In genomic region chr16:78962457-78962929, GRCh38 we compare ENCODE assay signal across 1 cellular context.
TF ChIP-seq lines count a peak whose summit lies in the region.

No MANE protein-coding gene starts in this region.

TF ChIP-seq in GM12878, 131 proteins besides CTCF, POLR2A, EP300 and RAD21 (continued from another document):
- TF ChIP-seq JUNB (IDR thresholded peaks at IDR 0.05), result peak; percentile 93
- TF ChIP-seq FOXM1 (IDR thresholded peaks at IDR 0.05; ENCODE audit: low read depth, low read length), result peak; percentile 88
- peak in 1 of 2 experiments; percentile 64; a peak in 2 of 4 replicates for TF ChIP-seq ETV6 (conservative IDR thresholded peaks at IDR 0.05 in 1 of 2, IDR thresholded peaks at IDR 0.05 in 1 of 2; ENCODE audit: borderline replicate concordance in 1 of 2, low read depth in 1 of 2)
- peak; percentile 72 for TF ChIP-seq CREM (IDR thresholded peaks at IDR 0.05; ENCODE audit: low read depth)
- TF ChIP-seq CEBPB (IDR thresholded peaks at IDR 0.05; ENCODE audit: borderline replicate concordance in 1 of 2, low read depth in 2 of 2, low read length in 2 of 2), result peak in 1 of 2 experiments; percentile 58; a peak in 1 of 4 replicates
- peak; percentile 58 to 66; a peak in 3 of 4 replicates for TF ChIP-seq IKZF2 (IDR thresholded peaks at IDR 0.05)
- peak; percentile 40; the same call in 1 of the 2 replicates for TF ChIP-seq TCF7 (IDR thresholded peaks at IDR 0.05; ENCODE audit: borderline replicate concordance)
- TF ChIP-seq RCOR1 (conservative IDR thresholded peaks at IDR 0.05; ENCODE audit: low read depth, low read length), result no peak
- TF ChIP-seq IKZF1 (conservative IDR thresholded peaks at IDR 0.05), result peak; percentile 34
- TF ChIP-seq CHD2 (IDR thresholded peaks at IDR 0.05; ENCODE audit: borderline replicate concordance, low read depth, low read length), result 0 out of 2 replicates have a peak, but pooled peaks have one; percentile 22
- TF ChIP-seq SKIL (IDR thresholded peaks at IDR 0.05; ENCODE audit: low read depth, poor library complexity, severe bottlenecking), result peak; percentile 49
- TF ChIP-seq BCL3 (IDR thresholded peaks at IDR 0.05; ENCODE audit: borderline replicate concordance, insufficient read depth, low read depth, low read length, poor library complexity, severe bottlenecking), result peak; percentile 43
- TF ChIP-seq, protein P1, sequence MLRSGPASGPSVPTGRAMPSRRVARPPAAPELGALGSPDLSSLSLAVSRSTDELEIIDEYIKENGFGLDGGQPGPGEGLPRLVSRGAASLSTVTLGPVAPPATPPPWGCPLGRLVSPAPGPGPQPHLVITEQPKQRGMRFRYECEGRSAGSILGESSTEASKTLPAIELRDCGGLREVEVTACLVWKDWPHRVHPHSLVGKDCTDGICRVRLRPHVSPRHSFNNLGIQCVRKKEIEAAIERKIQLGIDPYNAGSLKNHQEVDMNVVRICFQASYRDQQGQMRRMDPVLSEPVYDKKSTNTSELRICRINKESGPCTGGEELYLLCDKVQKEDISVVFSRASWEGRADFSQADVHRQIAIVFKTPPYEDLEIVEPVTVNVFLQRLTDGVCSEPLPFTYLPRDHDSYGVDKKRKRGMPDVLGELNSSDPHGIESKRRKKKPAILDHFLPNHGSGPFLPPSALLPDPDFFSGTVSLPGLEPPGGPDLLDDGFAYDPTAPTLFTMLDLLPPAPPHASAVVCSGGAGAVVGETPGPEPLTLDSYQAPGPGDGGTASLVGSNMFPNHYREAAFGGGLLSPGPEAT (IDR thresholded peaks at IDR 0.05; ENCODE audit: low read depth), result peak; percentile 21; the same call in 1 of the 2 replicates
- TF ChIP-seq CREB1 (IDR thresholded peaks at IDR 0.05; ENCODE audit: low read depth), result 0 out of 2 replicates have a peak, but pooled peaks have one; percentile 38
- no peak for TF ChIP-seq ZBTB33 (IDR thresholded peaks at IDR 0.05)
- TF ChIP-seq EED (IDR thresholded peaks at IDR 0.05; ENCODE audit: low read depth), result peak; percentile 53; the same call in 1 of the 2 replicates
- TF ChIP-seq BACH1 (IDR thresholded peaks at IDR 0.05; ENCODE audit: borderline replicate concordance), result peak; percentile 42; the same call in 1 of the 2 replicates
- TF ChIP-seq SPI1 (IDR thresholded peaks at IDR 0.05; ENCODE audit: borderline replicate concordance, insufficient read depth, low read depth, low read length), result peak; percentile 95
- peak; percentile 69; the same call in 1 of the 2 replicates for TF ChIP-seq DPF2 (IDR thresholded peaks at IDR 0.05)
- peak; percentile 89 for TF ChIP-seq PAX5 (IDR thresholded peaks at IDR 0.05; ENCODE audit: borderline replicate concordance, low read depth, low read length)
- no peak for TF ChIP-seq FOS (IDR thresholded peaks at IDR 0.05; ENCODE audit: borderline replicate concordance, extremely low read depth, insufficient read length)
- peak; percentile 78; the same call in 1 of the 3 replicates for TF ChIP-seq POU2F2 (IDR thresholded peaks at IDR 0.05; ENCODE audit: borderline replicate concordance, low read depth, low read length)
